Comparison of ENCODE assay signal across 1 cellular context in genomic region chr12:63685789-63686188, GRCh38. TPM values are rescaled to one million over a fixed set of nuclear protein-coding genes. Genes with fewer than 3 reads are reported as not detected.
"Had no signal": no experiment of that assay in that cellular context is flagged by ENCODE, and none has a peak within 500 bp of the region (broad histone marks: within the 10 kb centered on the region; RNA-seq: fewer than 3 reads in every experiment).

No MANE protein-coding gene starts in this region.

RNA-seq across cellular contexts. Expression of gene DPY19L2, which starts 17.5 kb away (rescaled TPM):
- total RNA-seq: MCF 10A had no signal
